17 cellular contexts compared by ENCODE assay signal in the genomic region with DNA sequence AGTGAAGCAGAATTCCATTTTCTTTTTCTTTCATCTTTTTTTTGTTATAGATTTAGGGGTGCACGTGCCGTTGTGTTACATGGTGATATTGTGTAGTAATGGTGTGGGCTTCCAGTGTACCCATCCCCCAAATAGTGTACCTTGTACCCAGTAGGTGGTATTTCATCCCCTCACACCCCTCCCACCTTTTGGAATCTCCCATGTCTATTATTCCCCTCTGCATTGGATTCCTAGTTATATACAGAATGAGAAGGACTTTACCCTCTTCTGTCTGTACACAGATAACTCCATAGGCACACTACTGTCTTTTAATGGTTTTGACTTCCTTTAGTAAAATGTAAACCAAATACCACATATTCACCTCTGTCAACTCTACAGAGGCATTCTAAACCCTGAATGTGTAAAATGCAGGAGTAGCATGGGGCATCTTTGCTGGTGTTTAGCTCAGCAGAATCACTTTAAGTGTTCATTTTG. TPM values are rescaled to one million over a fixed set of nuclear protein-coding genes. Genes with fewer than 3 reads are reported as not detected.
DNase-seq lines count a peak whose midpoint lies in the region; ATAC-seq, FAIRE-seq and TF ChIP-seq lines count a peak whose summit lies in the region.
"Had no signal": no experiment of that assay in that cellular context is flagged by ENCODE, and none has a peak within 500 bp of the region (broad histone marks: within the 10 kb centered on the region; RNA-seq: fewer than 3 reads in every experiment).

No MANE protein-coding gene starts in this region.

- H3K9ac ChIP-seq in HepG2 (ENCODE audit: insufficient read depth, low read depth, low read length): peak overlapping the region; percentile 28; the same call in 1 of the 2 replicates

- H3K36me3 ChIP-seq in HepG2 (replicated peaks in 1 of 2; ENCODE audit: control insufficient read depth in 1 of 2, insufficient read depth in 2 of 2, low read length in 2 of 2) (no peaks in the 10 kb centered on the region), right lobe of liver (no peaks in the 10 kb centered on the region), SJCRH30 (no peaks in the 10 kb centered on the region)
- H3K36me3 ChIP-seq: Peyer's patch had no signal

- no peak overlapping the region for H2AFZ ChIP-seq in HepG2 (ENCODE audit: low read length)

- no peaks in the 10 kb centered on the region for H4K20me1 ChIP-seq in HepG2 (ENCODE audit: insufficient read depth, low read length)

- in situ Hi-C loops in HepG2 (cut with HindIII; ENCODE audit: extremely low pct_ligation_motif_present, low pct_unique_long_range_greater_than_20kb): no loop called here

- H3K4me2 ChIP-seq in HepG2 (ENCODE audit: low read depth, low read length): peak overlapping the region; percentile 59

- H3K27me3 ChIP-seq in HepG2 (ENCODE audit: control insufficient read depth in 1 of 2, insufficient read depth in 2 of 2, low read length in 2 of 2) (no peaks in the 10 kb centered on the region), right lobe of liver (no peaks in the 10 kb centered on the region), SJCRH30 (no peaks in the 10 kb centered on the region)
- H3K27me3 ChIP-seq: Peyer's patch had no signal

- H3K9me3 Mint-ChIP-seq in nephron: no peaks in the 10 kb centered on the region
- H3K9me3 Mint-ChIP-seq: CD8-positive, alpha-beta memory T cell; HFFc6 had no signal

- intact Hi-C loops in HepG2 (cut with micrococcal nuclease; ENCODE audit: unreplicated experiment): loop anchor here (1.0 to 2.0 kb wide), 4 partner anchors 13 to 29 kb away; partner anchors contain the start of gene FRY
- intact Hi-C loops in right lobe of liver (cut with DNase I): no loop called here

- H3K9me3 ChIP-seq in HepG2 (ENCODE audit: low read length) (no peaks in the 10 kb centered on the region), right lobe of liver (no peaks in the 10 kb centered on the region), SJCRH30 (replicated peaks) (no peaks in the 10 kb centered on the region)
- H3K9me3 ChIP-seq: Peyer's patch had no signal

- TF ChIP-seq POLR2A in HepG2 (IDR thresholded peaks at IDR 0.05; ENCODE audit: insufficient read depth in 1 of 2, low read depth in 2 of 2, low read length in 2 of 2) (0 out of 4 replicates have a peak, but pooled peaks of 1 of the 2 experiments have one; percentile 30), right lobe of liver (IDR thresholded peaks at IDR 0.05) (no peak)

- POLR2A ChIA-PET in HepG2 (lab: Yijun Ruan, JAX): interaction anchor here (1.0 to 1.6 kb wide), 4 partner anchors 11 to 18 kb away, joined by 4 to 6 read pairs (median 4); no protein-coding TSS in a partner anchor

- TF ChIP-seq EP300 in HepG2 (IDR thresholded peaks at IDR 0.05; ENCODE audit: low read depth in 2 of 2, low read length in 2 of 2) (peak; percentile 43 to 86; a peak in 3 of 4 replicates), HepG2 (CRISPR knock-in tag; IDR thresholded peaks at IDR 0.05; ENCODE audit: borderline replicate concordance) (peak; percentile 84)

- peaks cover 80% of the 10 kb centered on the region for H3K4me1 ChIP-seq in HepG2 (ENCODE audit: insufficient read depth, low read length)
- H3K4me1 ChIP-seq in right lobe of liver: no peaks in the 10 kb centered on the region
- H3K4me1 ChIP-seq in SJCRH30: peaks cover 9% of the 10 kb centered on the region
- H3K4me1 ChIP-seq: Peyer's patch had no signal

- H3K4me1 Mint-ChIP-seq in nephron: peaks cover 57% of the 10 kb centered on the region
- H3K4me1 Mint-ChIP-seq: CD8-positive, alpha-beta memory T cell had no signal

- no peak for TF ChIP-seq RAD21 in HepG2 (CRISPR knock-in tag; IDR thresholded peaks at IDR 0.05)

- no TSS peak for BruUV-seq in HepG2 (replicated peaks; lab: Mats Ljungman, UMichigan)

- 2% methylated on average over 2 of the region's 2 CpGs for WGBS in HepG2 (ENCODE audit: low lambda C conversion rate)
- WGBS in right lobe of liver (ENCODE audit: insufficient coverage, low coverage, low lambda C conversion rate, missing lambda C conversion rate): 79% methylated on average over 2 of the region's 2 CpGs

- no peak overlapping the region; a peak in 1 of 6 replicates for H3K4me3 ChIP-seq in HepG2 (replicated peaks in 1 of 3; ENCODE audit: insufficient read depth in 1 of 3, low read depth in 2 of 3, low read length in 3 of 3)
- no peak overlapping the region for H3K4me3 ChIP-seq in right lobe of liver
- no peak overlapping the region for H3K4me3 ChIP-seq in SJCRH30
- H3K4me3 ChIP-seq: K562, Peyer's patch had no signal

- H3K27ac ChIP-seq in HepG2 (ENCODE audit: extremely low read length, insufficient read depth, low read length) (peak overlapping the region; percentile 90), right lobe of liver (no peak overlapping the region), SJCRH30 (peak overlapping the region; percentile 42)
- H3K27ac ChIP-seq: Peyer's patch had no signal

- peak; percentile 75 for FAIRE-seq in HepG2 (lab: Jason Lieb, UNC)
- FAIRE-seq: D721Med, K562 had no signal

- ATAC-seq in HepG2: peak; percentile 98
- no peak for ATAC-seq in right lobe of liver
- ATAC-seq in HG03108 (IDR thresholded peaks at IDR 0.05; ENCODE audit: unreplicated experiment): no peak
- ATAC-seq in HG02840 (IDR thresholded peaks at IDR 0.05; ENCODE audit: low FRiP score, unreplicated experiment): no peak
- no peak for ATAC-seq in HG03159 (IDR thresholded peaks at IDR 0.05; ENCODE audit: unreplicated experiment)
- ATAC-seq: K562 had no signal

- peaks cover 8% of the 10 kb centered on the region for H3K79me2 ChIP-seq in HepG2 (ENCODE audit: insufficient read depth, low read length)

- H3K27me3 Mint-ChIP-seq in nephron (ENCODE audit: low read depth): no peaks in the 10 kb centered on the region

- H3K27ac Mint-ChIP-seq in nephron: peak overlapping the region; percentile 83 to 94 (median 90)
- H3K27ac Mint-ChIP-seq: CD8-positive, alpha-beta memory T cell; HFFc6 had no signal

- CTCF ChIA-PET in HepG2 (lab: Yijun Ruan, JAX; ENCODE audit: low intra/inter-chr PET ratio, low total read pairs): no interaction called here

- H3K36me3 Mint-ChIP-seq in nephron (ENCODE audit: low read depth): no peaks in the 10 kb centered on the region
- H3K36me3 Mint-ChIP-seq: CD8-positive, alpha-beta memory T cell had no signal

- DNase-seq in HepG2 (ENCODE audit: low spot score) (peak; percentile 98), right lobe of liver (no peak), SJCRH30 (no peak)
- DNase-seq: ACHN; C1 segment of cervical spinal cord; CD8-positive, alpha-beta memory T cell; H7; HFFc6; NCI-H1105 treated with DMSO at 0.1 percent for 48 hours; NCI-H226; Peyer's patch had no signal

- no peak for TF ChIP-seq CTCF in HepG2 (CRISPR knock-in tag; IDR thresholded peaks at IDR 0.05)
- no peak for TF ChIP-seq CTCF in right lobe of liver (IDR thresholded peaks at IDR 0.05)
- no peak for TF ChIP-seq CTCF in nephron (IDR thresholded peaks at IDR 0.05; ENCODE audit: unreplicated experiment in 3 of 3)

- peak overlapping the region in 1 of 3 experiments; percentile 45 for H3K4me3 Mint-ChIP-seq in nephron
- H3K4me3 Mint-ChIP-seq: CD8-positive, alpha-beta memory T cell; HFFc6 had no signal

TF ChIP-seq in HepG2, 621 proteins besides CTCF, POLR2A, EP300 and RAD21 (continues in another document):
- peak; percentile 66; the same call in 1 of the 2 replicates for TF ChIP-seq SMAD3 (CRISPR knock-in tag; IDR thresholded peaks at IDR 0.05)
- TF ChIP-seq IKZF5 (CRISPR knock-in tag; IDR thresholded peaks at IDR 0.05): peak; percentile 58; the same call in 1 of the 2 replicates
- no peak for TF ChIP-seq ZNF772 (CRISPR knock-in tag; IDR thresholded peaks at IDR 0.05)
- TF ChIP-seq SUZ12 (IDR thresholded peaks at IDR 0.05; ENCODE audit: low read depth, low read length): no peak

RNA-seq across cellular contexts. Expression of gene FRY, which starts 28.0 kb away (rescaled TPM):
- total RNA-seq in HepG2 (2016; rRNA removed; fragmentation: Illumina TruSeq; extraction: Trizol) (8.2 and 14.8 TPM in 2 replicates), right lobe of liver (100 to 1,000 TPM in 1 of 6 experiments, 10 to 100 TPM in 5; 16.1 to 106 (median 35.7) TPM)
- 0.79 and 2.0 TPM in 2 replicates for total RNA-seq in HepG2 (2016; cell fraction: cytosol; rRNA removed; fragmentation: Illumina TruSeq; extraction: Trizol; ENCODE audit: low read depth)
- 8.5 and 12.8 TPM in 2 replicates for total RNA-seq in HepG2 (2016; cell fraction: insoluble cytoplasmic fraction; rRNA removed; fragmentation: Illumina TruSeq; extraction: Trizol)
- total RNA-seq in HepG2 (2016; cell fraction: membrane; rRNA removed; fragmentation: Illumina TruSeq; extraction: Trizol): 3.9 and 4.5 TPM in 2 replicates
- total RNA-seq in HepG2 (2016; cell fraction: nucleus; rRNA removed; fragmentation: Illumina TruSeq; extraction: Trizol): 17.8 and 23.0 TPM in 2 replicates
- 13.1 and 14.6 TPM in 2 replicates for polyA plus RNA-seq in HepG2 (2011; rRNA removed)
- polyA plus RNA-seq in HepG2 (2011; cell fraction: cytosol; rRNA removed): 9.9 and 10.4 TPM in 2 replicates
- 29.4 and 34.8 TPM in 2 replicates for polyA plus RNA-seq in HepG2 (2011; cell fraction: nucleus; rRNA removed)
- polyA plus RNA-seq in HepG2 (2012): 9.7 and 12.6 TPM in 2 replicates
- polyA plus RNA-seq in HepG2 (2016; cell fraction: cytosol; fragmentation: Illumina TruSeq; extraction: Trizol; ENCODE audit: low read depth): 0.15 and 0.58 TPM in 2 replicates
- polyA plus RNA-seq in HepG2 (2016; cell fraction: insoluble cytoplasmic fraction; fragmentation: Illumina TruSeq; extraction: Trizol; ENCODE audit: low read depth): 5.1 and 9.9 TPM in 2 replicates
- 0.74 and 1.2 TPM in 2 replicates for polyA plus RNA-seq in HepG2 (2016; cell fraction: membrane; fragmentation: Illumina TruSeq; extraction: Trizol; ENCODE audit: low read depth)
- 12.9 and 13.2 TPM in 2 replicates for polyA plus RNA-seq in HepG2 (2016; cell fraction: nucleus; fragmentation: Illumina TruSeq; extraction: Trizol; ENCODE audit: insufficient read depth, low read depth)
- polyA minus RNA-seq in HepG2 (2011; rRNA and poly(A)+ RNA removed; ENCODE audit: low replicate concordance): 0.94 and 34.8 TPM in 2 replicates
- polyA minus RNA-seq in HepG2 (2011; cell fraction: cytosol; rRNA and poly(A)+ RNA removed): 19.9 and 22.5 TPM in 2 replicates
- polyA minus RNA-seq in HepG2 (2011; cell fraction: nucleus; rRNA and poly(A)+ RNA removed): 96.2 and 115 TPM in 2 replicates
- 3.0 and 4.8 TPM in 2 replicates for total RNA-seq in SJCRH30 (2014; rRNA removed; shearing (Covaris generic))

Comparison
In these comparisons a context has a peak if more than half of its experiments do, and no peak if none do; other contexts are left out.
1. H3K27ac ChIP-seq: peak in HepG2 (single experiment) and SJCRH30 (single experiment); none in right lobe of liver (0 of 3).